12 cellular contexts compared by ENCODE assay signal in genomic region chr10:71880425-71881306, GRCh38. TPM values are rescaled to one million over a fixed set of nuclear protein-coding genes. Genes with fewer than 3 reads are reported as not detected.
DNase-seq lines count a peak whose midpoint lies in the region; ATAC-seq and TF ChIP-seq lines count a peak whose summit lies in the region.
"Had no signal": no experiment of that assay in that cellular context is flagged by ENCODE, and none has a peak within 500 bp of the region (broad histone marks: within the 10 kb centered on the region; RNA-seq: fewer than 3 reads in every experiment).

No MANE protein-coding gene starts in this region.

- H3K9me3 Mint-ChIP-seq in GM23338, result peaks cover 10% of the 10 kb centered on the region; the same call in 2 of the 3 replicates

- H3K27ac ChIP-seq in Karpas-422 (ENCODE audit: low read length) (no peak overlapping the region), GM23338 (ENCODE audit: low read depth) (no peak overlapping the region)
- H3K27ac ChIP-seq: body of pancreas, thoracic aorta, VCaP had no signal

- no peak for TF ChIP-seq CTCF in mucosa of descending colon (IDR thresholded peaks at IDR 0.05)
- no peak for TF ChIP-seq CTCF in GM23338 (conservative IDR thresholded peaks at IDR 0.05; ENCODE audit: low read depth in 2 of 2)

- H3K4me3 Mint-ChIP-seq in GM23338, result no peak overlapping the region

- H4K20me1 ChIP-seq in Karpas-422 (ENCODE audit: insufficient read depth, low read depth, low read length) (no peaks in the 10 kb centered on the region), GM23338 (replicated peaks; ENCODE audit: insufficient read depth) (no peaks in the 10 kb centered on the region)

- intact Hi-C loops in mucosa of descending colon (cut with DNase I, micrococcal nuclease), result no loop called here

- no peaks in the 10 kb centered on the region for H3K9me2 ChIP-seq in Karpas-422 (replicated peaks; ENCODE audit: insufficient read depth, low read length)
- H3K9me2 ChIP-seq in GM23338 (ENCODE audit: insufficient read depth), result no peaks in the 10 kb centered on the region

- H3K36me3 ChIP-seq in Karpas-422 (ENCODE audit: insufficient read depth, low read length) (no peaks in the 10 kb centered on the region), mucosa of descending colon (ENCODE audit: low read depth) (no peaks in the 10 kb centered on the region), GM23338 (ENCODE audit: insufficient read depth) (no peaks in the 10 kb centered on the region)
- H3K36me3 ChIP-seq: thoracic aorta had no signal

- H3K9ac ChIP-seq in Karpas-422 (ENCODE audit: low read length), result no peak overlapping the region; the same call in 1 of the 2 replicates

- DNase-seq in Ammon's horn (ENCODE audit: low spot score) (peak; percentile 81), Karpas-422 (peak; percentile 54), cerebellar cortex (ENCODE audit: low spot score) (peak; percentile 94), mucosa of descending colon (peak in 1 of 3 donors; percentile 57), AML-193 (lab: John Stamatoyannopoulos, UW) (no peak), activated gamma-delta T cell treated with Interleukin-2 at 50 U/mL for 16 hours (no peak), GM23338 (ENCODE audit: low spot score) (no peak)
- DNase-seq: NCI-H2107 had no signal

- peaks cover 34% of the 10 kb centered on the region for H3K4me1 ChIP-seq in Karpas-422 (ENCODE audit: low read length)
- no peaks in the 10 kb centered on the region for H3K4me1 ChIP-seq in mucosa of descending colon (ENCODE audit: low read depth)
- H3K4me1 ChIP-seq in GM23338 (ENCODE audit: insufficient read depth), result no peaks in the 10 kb centered on the region
- H3K4me1 ChIP-seq: body of pancreas had no signal

- H3K9me3 ChIP-seq in Karpas-422 (ENCODE audit: low read length) (no peaks in the 10 kb centered on the region), mucosa of descending colon (no peaks in the 10 kb centered on the region)
- H3K9me3 ChIP-seq: body of pancreas, thoracic aorta had no signal

- no peak overlapping the region for H3K27ac Mint-ChIP-seq in GM23338

- H3K27me3 ChIP-seq in Karpas-422 (ENCODE audit: low read length) (no peaks in the 10 kb centered on the region), GM23338 (ENCODE audit: insufficient read depth) (no peaks in the 10 kb centered on the region)
- H3K27me3 ChIP-seq: body of pancreas had no signal

- no peaks in the 10 kb centered on the region for H3K79me2 ChIP-seq in Karpas-422 (ENCODE audit: low read length)
- H3K79me2 ChIP-seq in GM23338 (replicated peaks; ENCODE audit: insufficient read depth), result no peaks in the 10 kb centered on the region

- H3K4me3 ChIP-seq in Karpas-422 (ENCODE audit: low read length), result no peak overlapping the region
- H3K4me3 ChIP-seq in mucosa of descending colon, result no peak overlapping the region
- no peak overlapping the region for H3K4me3 ChIP-seq in GM23338
- H3K4me3 ChIP-seq: body of pancreas, thoracic aorta had no signal

- H3K4me2 ChIP-seq in Karpas-422 (ENCODE audit: low read depth, low read length, poor library complexity, severe bottlenecking) (no peak overlapping the region), GM23338 (no peak overlapping the region)

- peaks cover 4% of the 10 kb centered on the region; the same call in 2 of the 3 replicates for H3K36me3 Mint-ChIP-seq in GM23338 (ENCODE audit: low read depth)

- peaks cover 9% of the 10 kb centered on the region for H3K4me1 Mint-ChIP-seq in GM23338

- ATAC-seq in mucosa of descending colon (peak; percentile 32), HG03135 (IDR thresholded peaks at IDR 0.05; ENCODE audit: unreplicated experiment) (no peak), GM23338 (no peak)
- ATAC-seq: body of pancreas had no signal

- H2AFZ ChIP-seq in Karpas-422 (ENCODE audit: low read length), result no peak overlapping the region
- no peak overlapping the region for H2AFZ ChIP-seq in GM23338

- no peaks in the 10 kb centered on the region for H3F3A ChIP-seq in GM23338 (replicated peaks; ENCODE audit: low read depth)

- H3K27me3 Mint-ChIP-seq in GM23338 (ENCODE audit: insufficient read depth, low read depth, poor library complexity), result peaks cover 7% of the 10 kb centered on the region

TF ChIP-seq in GM23338, 12 proteins besides CTCF, POLR2A, EP300 and RAD21 (continues in another document):
- no peak for TF ChIP-seq EZH2 (IDR thresholded peaks at IDR 0.05; ENCODE audit: low read depth, unreplicated experiment)
- no peak for TF ChIP-seq STAT1 (IDR thresholded peaks at IDR 0.05; ENCODE audit: unreplicated experiment)
- TF ChIP-seq ZNF331 (CRISPR knock-in tag; IDR thresholded peaks at IDR 0.05; ENCODE audit: low read depth), result no peak
- TF ChIP-seq ETS1 (IDR thresholded peaks at IDR 0.05), result no peak
- no peak for TF ChIP-seq REST (IDR thresholded peaks at IDR 0.05; ENCODE audit: unreplicated experiment)
- TF ChIP-seq ZNF114 (CRISPR knock-in tag; IDR thresholded peaks at IDR 0.05), result no peak
- no peak for TF ChIP-seq POLR2AphosphoS5 (IDR thresholded peaks at IDR 0.05; ENCODE audit: low read depth)

RNA-seq across cellular contexts. Expression of gene PSAP, which starts 29.6 kb away (rescaled TPM):
- total RNA-seq in Karpas-422 (2014; rRNA removed; shearing (Covaris generic); ENCODE audit: low replicate concordance), result 114 and 201 TPM in 2 replicates
- total RNA-seq in mucosa of descending colon, result 100 to 1,000 TPM; 561 to 810 (median 653) TPM
- 362 and 391 TPM in 2 replicates for total RNA-seq in GM23338 (2014; rRNA removed; shearing (Covaris generic))
- polyA plus RNA-seq in GM23338 (2016; fragmentation: Nextera tagmentation; extraction: Ambion mirVana), result 144 and 151 TPM in 2 replicates

Comparison
In these comparisons a context has a peak if more than half of its experiments do, and no peak if none do; other contexts are left out.
1. DNase-seq: peak in Ammon's horn (single experiment), Karpas-422 (single experiment) and cerebellar cortex (single experiment); none in AML-193 (0 of 2), activated gamma-delta T cell treated with Interleukin-2 at 50 U/mL for 16 hours (single experiment) and GM23338 (single experiment).